ENCODE assay signal across 21 cellular contexts in the genomic region with DNA sequence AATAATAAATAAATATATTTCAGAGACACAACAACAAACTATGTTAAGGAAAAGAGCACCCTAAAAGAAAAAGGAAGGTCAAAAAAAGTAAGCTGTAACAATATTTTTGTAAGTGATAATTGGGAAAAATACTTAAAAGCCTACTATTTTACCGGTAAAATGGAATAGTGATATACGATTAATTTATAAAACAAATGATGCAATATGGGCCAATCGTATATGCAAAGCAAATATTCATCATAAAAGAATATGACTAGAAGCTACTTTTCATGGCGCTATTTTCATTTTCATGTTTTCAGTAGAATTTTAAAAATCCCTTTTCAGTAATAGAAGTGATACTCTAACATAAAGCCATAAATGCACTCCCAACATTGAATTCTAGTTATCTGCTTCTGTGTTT.
DNase-seq lines count a peak whose midpoint lies in the region; ATAC-seq, FAIRE-seq and TF ChIP-seq lines count a peak whose summit lies in the region.
"Had no signal": no experiment of that assay in that cellular context is flagged by ENCODE, and none has a peak within 500 bp of the region (broad histone marks: within the 10 kb centered on the region; RNA-seq: fewer than 3 reads in every experiment).

No MANE protein-coding gene starts in this region.

- H4K20me1 ChIP-seq in HepG2 (ENCODE audit: insufficient read depth, low read length), result no peaks in the 10 kb centered on the region
- no peaks in the 10 kb centered on the region for H4K20me1 ChIP-seq in SU-DHL-6 (ENCODE audit: low read depth, low read length)
- H4K20me1 ChIP-seq in K562 (replicated peaks; ENCODE audit: control insufficient read depth, insufficient read depth, low read length), result no peaks in the 10 kb centered on the region

- DNase-seq in HepG2 (ENCODE audit: low spot score) (no peak), right lobe of liver (no peak), K562 (ENCODE audit: extremely low read depth in 1 of 4, low spot score in 3 of 4) (no peak), MG63 (no peak), H7 (no peak), lower leg skin (ENCODE audit: low spot score in 2 of 2) (no peak)
- DNase-seq: activated CD4-positive, alpha-beta T cell treated with anti-CD3 and anti-CD28 coated beads, Interleukin-2, amount 50 U/mL, for 4 hours; activated effector memory CD4-positive, alpha-beta T cell treated with anti-CD3 and anti-CD28 coated beads, Interleukin-2, amount 50 U/mL, for 16 hours; EL; endodermal cell; head of caudate nucleus; left lung; NCI-H1048; NCI-H2029; NCI-H446; NK-92 treated with Interleukin-12 subunit alpha and Interleukin-12 subunit beta, amount 100 ng/mL, for 24 hours; occipital lobe; tibial artery had no signal

- H3K79me2 ChIP-seq in HepG2 (ENCODE audit: insufficient read depth, low read length) (no peaks in the 10 kb centered on the region), SU-DHL-6 (ENCODE audit: insufficient read depth, low read length) (peaks cover 73% of the 10 kb centered on the region), K562 (ENCODE audit: control insufficient read depth, insufficient read depth, low read length) (no peaks in the 10 kb centered on the region)

- intact Hi-C loops in HepG2 (cut with micrococcal nuclease; ENCODE audit: unreplicated experiment), result no loop called here
- intact Hi-C loops in right lobe of liver (cut with DNase I), result no loop called here
- intact Hi-C loops in K562 (cut with micrococcal nuclease), result loop anchor here (10.0 kb wide), 1 partner anchor 164 kb away; no protein-coding TSS in a partner anchor
- intact Hi-C loops in lower leg skin (cut with DNase I; ENCODE audit: low total_unique reads), result no loop called here

- TF ChIP-seq CTCF in HepG2 (CRISPR knock-in tag; IDR thresholded peaks at IDR 0.05) (no peak), right lobe of liver (IDR thresholded peaks at IDR 0.05) (no peak), SU-DHL-6 (IDR thresholded peaks at IDR 0.05; ENCODE audit: insufficient read depth, low read length, poor library complexity, severe bottlenecking) (no peak), K562 (IDR thresholded peaks at IDR 0.05 in 2 of 3, conservative IDR thresholded peaks at IDR 0.05 in 1 of 3; ENCODE audit: insufficient read depth in 2 of 3, low read depth in 1 of 3, low read length in 3 of 3) (no peak), lower leg skin (IDR thresholded peaks at IDR 0.05) (no peak)

- no peaks in the 10 kb centered on the region for H3K36me3 ChIP-seq in HepG2 (replicated peaks in 1 of 2; ENCODE audit: control insufficient read depth in 1 of 2, insufficient read depth in 2 of 2, low read length in 2 of 2)
- no peaks in the 10 kb centered on the region for H3K36me3 ChIP-seq in right lobe of liver
- H3K36me3 ChIP-seq in SU-DHL-6 (ENCODE audit: low read length), result peaks cover 21% of the 10 kb centered on the region
- no peaks in the 10 kb centered on the region for H3K36me3 ChIP-seq in K562 (ENCODE audit: control insufficient read depth, insufficient read depth, low read length)
- H3K36me3 ChIP-seq in MG63, result no peaks in the 10 kb centered on the region
- no peaks in the 10 kb centered on the region for H3K36me3 ChIP-seq in H7 (replicated peaks; ENCODE audit: control insufficient read depth, insufficient read depth, low read length)
- H3K36me3 ChIP-seq: tibial artery had no signal

- H3K27me3 ChIP-seq in HepG2 (ENCODE audit: control insufficient read depth in 1 of 2, insufficient read depth in 2 of 2, low read length in 2 of 2) (no peaks in the 10 kb centered on the region; a peak in 1 of 5 replicates), right lobe of liver (no peaks in the 10 kb centered on the region), SU-DHL-6 (ENCODE audit: low read length) (no peaks in the 10 kb centered on the region), K562 (ENCODE audit: control insufficient read depth in 2 of 2, insufficient read depth in 2 of 2, low read length in 2 of 2) (no peaks in the 10 kb centered on the region), MG63 (no peaks in the 10 kb centered on the region), H7 (ENCODE audit: control insufficient read depth, insufficient read depth, low read length) (no peaks in the 10 kb centered on the region)
- H3K27me3 ChIP-seq: left lung, tibial artery had no signal

- H3K4me1 ChIP-seq in HepG2 (ENCODE audit: insufficient read depth, low read length) (no peaks in the 10 kb centered on the region), right lobe of liver (no peaks in the 10 kb centered on the region), K562 (replicated peaks in 1 of 2; ENCODE audit: control insufficient read depth in 2 of 2, insufficient read depth in 2 of 2, low read length in 2 of 2) (peaks cover 10 to 48% of the 10 kb centered on the region in 2 experiments)
- H3K4me1 ChIP-seq: tibial artery had no signal

- POLR2A ChIA-PET in HepG2 (lab: Yijun Ruan, JAX), result no interaction called here
- POLR2A ChIA-PET in K562 (lab: Yijun Ruan, JAX), result interaction anchor here (1.0 to 1.2 kb wide), 2 partner anchors 17 to 22 kb away, joined by 3 to 4 read pairs; no protein-coding TSS in a partner anchor

- TF ChIP-seq RAD21 in HepG2 (CRISPR knock-in tag; IDR thresholded peaks at IDR 0.05) (no peak), K562 (CRISPR knock-in tag; conservative IDR thresholded peaks at IDR 0.05 in 1 of 2, IDR thresholded peaks at IDR 0.05 in 1 of 2) (no peak)

- no peak overlapping the region for H2AFZ ChIP-seq in HepG2 (ENCODE audit: low read length)
- H2AFZ ChIP-seq in SU-DHL-6 (ENCODE audit: low read depth, low read length, severe bottlenecking), result no peak overlapping the region
- H2AFZ ChIP-seq in K562 (ENCODE audit: low read depth, low read length), result no peak overlapping the region

- H3K9ac ChIP-seq in HepG2 (ENCODE audit: insufficient read depth, low read depth, low read length) (no peak overlapping the region), SU-DHL-6 (ENCODE audit: low read length) (no peak overlapping the region), K562 (ENCODE audit: insufficient read depth in 1 of 2, low read depth in 2 of 2, low read length in 2 of 2) (no peak overlapping the region)
- H3K9ac ChIP-seq: KMS-11 had no signal

- no peak for ATAC-seq in HepG2
- ATAC-seq in right lobe of liver, result no peak
- no peak for ATAC-seq in K562
- ATAC-seq: left lung had no signal

- H3K27ac ChIP-seq in HepG2 (ENCODE audit: extremely low read length, insufficient read depth, low read length) (no peak overlapping the region), right lobe of liver (no peak overlapping the region), SU-DHL-6 (ENCODE audit: low read depth, low read length) (peak overlapping the region; percentile 93), K562 (ENCODE audit: extremely low read depth, low read depth, low read length) (no peak overlapping the region)
- H3K27ac ChIP-seq: KMS-11, left lung, tibial artery had no signal

- CTCF ChIA-PET in HepG2 (lab: Yijun Ruan, JAX; ENCODE audit: low intra/inter-chr PET ratio, low total read pairs), result no interaction called here
- CTCF ChIA-PET in K562 (lab: Yijun Ruan, JAX; ENCODE audit: low intra/inter-chr PET ratio), result no interaction called here

- H3K4me3 ChIP-seq in HepG2 (replicated peaks in 1 of 3; ENCODE audit: insufficient read depth in 1 of 3, low read depth in 2 of 3, low read length in 3 of 3) (no peak overlapping the region), right lobe of liver (no peak overlapping the region), SU-DHL-6 (ENCODE audit: insufficient read depth, low read length, poor library complexity, severe bottlenecking) (no peak overlapping the region), K562 (no peak overlapping the region), MG63 (no peak overlapping the region), H7 (ENCODE audit: insufficient read depth, low read depth, low read length) (no peak overlapping the region), lower leg skin (ENCODE audit: low read depth, poor library complexity, severe bottlenecking) (no peak overlapping the region)
- H3K4me3 ChIP-seq: left lung, tibial artery had no signal

- peaks cover 72% of the 10 kb centered on the region for H3F3A ChIP-seq in SU-DHL-6 (ENCODE audit: insufficient read depth)

- H3K9me3 ChIP-seq in HepG2 (ENCODE audit: low read length) (no peaks in the 10 kb centered on the region), right lobe of liver (no peaks in the 10 kb centered on the region), SU-DHL-6 (ENCODE audit: insufficient read depth, low read length) (no peaks in the 10 kb centered on the region), K562 (replicated peaks; ENCODE audit: control insufficient read depth, insufficient read depth, low read depth, low read length) (no peaks in the 10 kb centered on the region), MG63 (no peaks in the 10 kb centered on the region)
- H3K9me3 ChIP-seq: left lung, tibial artery had no signal

- WGBS in HepG2 (ENCODE audit: low lambda C conversion rate), result 75% methylated on average over 4 of the region's 4 CpGs
- 100% methylated on average over 4 of the region's 4 CpGs for WGBS in right lobe of liver (ENCODE audit: insufficient coverage, low coverage, low lambda C conversion rate, missing lambda C conversion rate)
- WGBS in K562 (ENCODE audit: insufficient coverage, low coverage, missing lambda C conversion rate), result 88% methylated on average over 4 of the region's 4 CpGs
- WGBS in lower leg skin, 2 donors, result 97% methylated on average over 4 of the region's 4 CpGs

- H3K4me2 ChIP-seq in HepG2 (ENCODE audit: low read depth, low read length) (no peak overlapping the region), SU-DHL-6 (ENCODE audit: low read depth, low read length, poor library complexity, severe bottlenecking) (peak overlapping the region; percentile 59), K562 (ENCODE audit: insufficient read depth, low read length) (no peak overlapping the region)
- H3K4me2 ChIP-seq: KMS-11 had no signal

- H3K9me1 ChIP-seq in K562 (ENCODE audit: control insufficient read depth, insufficient read depth, low read length), result peaks cover 3% of the 10 kb centered on the region

- TF ChIP-seq EP300 in HepG2 (IDR thresholded peaks at IDR 0.05; ENCODE audit: low read depth in 2 of 2, low read length in 2 of 2) (no peak), HepG2 (CRISPR knock-in tag; IDR thresholded peaks at IDR 0.05; ENCODE audit: borderline replicate concordance) (no peak), K562 (IDR thresholded peaks at IDR 0.05; ENCODE audit: low read length) (no peak)

- in situ Hi-C loops in HepG2 (cut with HindIII; ENCODE audit: extremely low pct_ligation_motif_present, low pct_unique_long_range_greater_than_20kb) (no loop called here), K562 (cut with MboI) (no loop called here)

- FAIRE-seq in HepG2 (lab: Jason Lieb, UNC) (no peak), K562 (lab: Jason Lieb, UNC) (no peak)
- FAIRE-seq: GM18507 had no signal

- BruUV-seq in HepG2 (replicated peaks; lab: Mats Ljungman, UMichigan), result no TSS peak
- no TSS peak for BruUV-seq in K562 (replicated peaks; lab: Mats Ljungman, UMichigan)

- H3K9me2 ChIP-seq in SU-DHL-6 (replicated peaks; ENCODE audit: insufficient read depth, low read length), result no peaks in the 10 kb centered on the region

- no peak for TF ChIP-seq POLR2A in HepG2 (IDR thresholded peaks at IDR 0.05; ENCODE audit: insufficient read depth in 1 of 2, low read depth in 2 of 2, low read length in 2 of 2)
- TF ChIP-seq POLR2A in right lobe of liver (IDR thresholded peaks at IDR 0.05), result no peak
- no peak for TF ChIP-seq POLR2A in K562 (conservative IDR thresholded peaks at IDR 0.05)
- TF ChIP-seq POLR2A in lower leg skin (IDR thresholded peaks at IDR 0.05), result no peak

TF ChIP-seq in K562, 482 proteins besides CTCF, POLR2A, EP300 and RAD21 (continues in another document):
- no peak for TF ChIP-seq ZC3H4 (CRISPR knock-in tag; IDR thresholded peaks at IDR 0.05; ENCODE audit: borderline replicate concordance)
